1 cellular context compared by ENCODE assay signal in the genomic region with DNA sequence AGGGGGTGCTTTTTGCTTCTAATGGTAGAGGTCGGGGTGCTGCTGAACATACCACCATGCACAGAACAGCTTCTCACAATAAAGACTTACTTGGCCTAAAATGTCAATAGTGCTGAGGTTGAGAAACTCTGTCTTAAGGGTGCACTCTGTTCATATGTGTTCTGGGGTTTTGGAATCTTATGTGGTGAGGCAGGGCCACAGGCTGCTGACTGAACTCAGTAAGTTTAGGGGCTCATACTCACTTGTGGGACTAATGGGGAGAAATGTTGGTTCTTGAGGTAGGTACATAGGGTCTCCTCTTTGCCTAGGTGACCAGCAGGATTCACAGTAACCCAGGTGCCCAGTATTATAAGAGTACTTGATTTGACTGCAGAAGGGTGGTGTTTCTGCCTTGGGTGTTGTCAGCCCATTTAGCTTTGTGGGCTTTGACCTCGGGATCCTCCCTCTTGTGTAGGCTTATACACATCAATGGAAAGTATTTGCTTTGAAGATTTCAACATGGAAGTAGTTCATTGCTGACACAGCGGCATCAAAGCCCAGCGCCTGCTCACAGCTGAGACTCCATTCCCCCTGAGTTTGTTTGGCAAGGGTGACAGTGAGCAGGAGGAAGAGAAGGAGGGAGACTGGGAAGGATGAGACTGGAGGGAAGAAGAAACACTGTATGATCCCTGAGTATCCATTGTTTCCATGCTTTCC.
TF ChIP-seq lines count a peak whose summit lies in the region.

No MANE protein-coding gene starts in this region.

TF ChIP-seq in A549, 52 proteins besides CTCF, POLR2A, EP300 and RAD21:
- TF ChIP-seq REST (IDR thresholded peaks at IDR 0.05) (no peak), POLR2AphosphoS2 (conservative IDR thresholded peaks at IDR 0.05; ENCODE audit: low read length) (0 out of 2 replicates have a peak, but pooled peaks have one; percentile 62), MAZ (IDR thresholded peaks at IDR 0.05; ENCODE audit: borderline replicate concordance, low read depth, low read length) (no peak), FOSL2 (IDR thresholded peaks at IDR 0.05) (no peak), FOSL2 (CRISPR knock-in tag; IDR thresholded peaks at IDR 0.05) (no peak)
